Comparison of ENCODE assay signal across 19 cellular contexts in genomic region chr10:112296908-112297331, GRCh38. TPM values are rescaled to one million over a fixed set of nuclear protein-coding genes. Genes with fewer than 3 reads are reported as not detected.
"Had no signal": no experiment of that assay in that cellular context is flagged by ENCODE, and none has a peak within 500 bp of the region (broad histone marks: within the 10 kb centered on the region; RNA-seq: fewer than 3 reads in every experiment).

No MANE protein-coding gene starts in this region.

- H3K4me1 Mint-ChIP-seq: activated CD8-positive, alpha-beta memory T cell treated with anti-CD3 and anti-CD28 coated beads, Interleukin-2, amount 10 ng/mL, durations not matched to agents 7 days and 5 days; naive B cell; stimulated activated effector memory CD8-positive, alpha-beta T cell treated with anti-CD3 and anti-CD28 coated beads, Interleukin-12 subunit alpha, Interleukin-12 subunit beta, amount 100 ng/mL, for 72 hours had no signal

- H3K4me3 ChIP-seq: breast epithelium, lower lobe of right lung had no signal

- H3K9me3 Mint-ChIP-seq: activated T-cell treated with anti-CD3 and anti-CD28 coated beads, Interleukin-2, amount 50 U/mL, for 24 hours; naive B cell; stimulated activated effector memory CD8-positive, alpha-beta T cell treated with anti-CD3 and anti-CD28 coated beads, Interleukin-12 subunit alpha, Interleukin-12 subunit beta, amount 100 ng/mL, for 72 hours; T-helper 2 cell treated with Interferon-gamma antibody and Interleukin-4, amounts not matched to agents 5 μg/mL and 100 μg/mL, for 36 hours; type B pancreatic cell had no signal

- H3K27ac ChIP-seq: breast epithelium, lower lobe of right lung had no signal

- H3K27me3 Mint-ChIP-seq: type B pancreatic cell had no signal

- H3K9me3 ChIP-seq: breast epithelium, lower lobe of right lung had no signal

- H3K27ac Mint-ChIP-seq: activated CD8-positive, alpha-beta memory T cell treated with anti-CD3 and anti-CD28 coated beads, Interleukin-2, amount 10 ng/mL, durations not matched to agents 7 days and 5 days; activated naive CD8-positive, alpha-beta T cell; activated T-cell treated with anti-CD3 and anti-CD28 coated beads, Interleukin-2, amount 50 U/mL, for 24 hours; naive B cell; stimulated activated effector memory CD8-positive, alpha-beta T cell treated with anti-CD3 and anti-CD28 coated beads, Interleukin-12 subunit alpha, Interleukin-12 subunit beta, amount 100 ng/mL, for 72 hours; T-helper 2 cell treated with Interferon-gamma antibody and Interleukin-4, amounts not matched to agents 5 μg/mL and 100 μg/mL, for 36 hours; type B pancreatic cell had no signal

- H3K27me3 ChIP-seq: breast epithelium had no signal

- DNase-seq: activated CD4-positive, alpha-beta T cell treated with anti-CD3 and anti-CD28 coated beads, Interleukin-2, amount 50 U/mL, for 4 hours; activated CD8-positive, alpha-beta memory T cell treated with anti-CD3 and anti-CD28 coated beads, Interleukin-2, amount 10 ng/mL, durations not matched to agents 7 days and 5 days; activated effector memory CD4-positive, alpha-beta T cell treated with anti-CD3 and anti-CD28 coated beads, Interleukin-2, amount 50 U/mL, for 16 hours; activated T-cell treated with anti-CD3 and anti-CD28 coated beads, Interleukin-2, amount 50 U/mL, for 24 hours; lower lobe of right lung; midbrain; naive B cell had no signal

- H3K36me3 ChIP-seq: breast epithelium, lower lobe of right lung had no signal

- H3K4me3 Mint-ChIP-seq: activated CD8-positive, alpha-beta memory T cell treated with anti-CD3 and anti-CD28 coated beads, Interleukin-2, amount 10 ng/mL, durations not matched to agents 7 days and 5 days; activated naive CD8-positive, alpha-beta T cell; activated T-cell treated with anti-CD3 and anti-CD28 coated beads, Interleukin-2, amount 50 U/mL, for 24 hours; naive B cell; stimulated activated effector memory CD8-positive, alpha-beta T cell treated with anti-CD3 and anti-CD28 coated beads, Interleukin-12 subunit alpha, Interleukin-12 subunit beta, amount 100 ng/mL, for 72 hours; T-helper 2 cell treated with Interferon-gamma antibody and Interleukin-4, amounts not matched to agents 5 μg/mL and 100 μg/mL, for 36 hours; type B pancreatic cell had no signal

- ATAC-seq: activated CD4-positive, CD25-positive, alpha-beta regulatory T cell treated with anti-CD3 and anti-CD28 coated beads, Interleukin-2, amount 50 U/mL, for 24 hours; activated CD8-positive, alpha-beta memory T cell treated with anti-CD3 and anti-CD28 coated beads, Interleukin-2, amount 10 ng/mL, durations not matched to agents 7 days and 5 days; stimulated activated effector memory CD8-positive, alpha-beta T cell treated with anti-CD3 and anti-CD28 coated beads, Interleukin-12 subunit alpha, Interleukin-12 subunit beta, amount 100 ng/mL, for 72 hours had no signal

- H3K4me1 ChIP-seq: breast epithelium, lower lobe of right lung had no signal

- H3K36me3 Mint-ChIP-seq: activated CD8-positive, alpha-beta memory T cell treated with anti-CD3 and anti-CD28 coated beads, Interleukin-2, amount 10 ng/mL, durations not matched to agents 7 days and 5 days; activated naive CD8-positive, alpha-beta T cell; naive B cell; stimulated activated effector memory CD8-positive, alpha-beta T cell treated with anti-CD3 and anti-CD28 coated beads, Interleukin-12 subunit alpha, Interleukin-12 subunit beta, amount 100 ng/mL, for 72 hours; type B pancreatic cell had no signal

RNA-seq across cellular contexts. Expression of gene TECTB, which starts 13.7 kb away (rescaled TPM):
- total RNA-seq: activated CD8-positive, alpha-beta memory T cell treated with anti-CD3 and anti-CD28 coated beads, Interleukin-2, amount 10 ng/mL, durations not matched to agents 7 days and 5 days; breast epithelium; fibroblast of lung; frontal cortex; lower lobe of right lung; posterior vena cava; right cardiac atrium; subcutaneous adipose tissue had no signal
- polyA plus RNA-seq: fibroblast of lung, keratinocyte, right cardiac atrium had no signal
